ENCODE assay signal across 14 cellular contexts in genomic region chrX:116961872-116962582, GRCh38.
DNase-seq lines count a peak whose midpoint lies in the region; ATAC-seq, FAIRE-seq and TF ChIP-seq lines count a peak whose summit lies in the region.
"Had no signal": no experiment of that assay in that cellular context is flagged by ENCODE, and none has a peak within 500 bp of the region (broad histone marks: within the 10 kb centered on the region; RNA-seq: fewer than 3 reads in every experiment).

No MANE protein-coding gene starts in this region.

- no peak overlapping the region for H2BK15ac ChIP-seq in mesendoderm (replicated peaks; ENCODE audit: low read depth)

- H3K27me3 Mint-ChIP-seq in WTC11 (ENCODE audit: low read depth): no peaks in the 10 kb centered on the region; the same call in 1 of the 2 replicates

- no peaks in the 10 kb centered on the region for H3K36me3 Mint-ChIP-seq in WTC11

- H3K4me1 ChIP-seq in HUES6 (ENCODE audit: control insufficient read depth, insufficient read depth, low read length): peaks cover 12% of the 10 kb centered on the region
- H3K4me1 ChIP-seq in mesendoderm (ENCODE audit: control insufficient read depth, low read depth, low read length): no peaks in the 10 kb centered on the region

- no peak overlapping the region for H2AK5ac ChIP-seq in mesendoderm (ENCODE audit: low read length)

- H3K36me3 ChIP-seq in HUES6 (ENCODE audit: control insufficient read depth, insufficient read depth, low read length): no peaks in the 10 kb centered on the region
- H3K36me3 ChIP-seq in mesendoderm (ENCODE audit: control insufficient read depth, insufficient read depth, low read length): no peaks in the 10 kb centered on the region
- H3K36me3 ChIP-seq: cardiac muscle cell, ovary had no signal

- H3K27ac ChIP-seq in HUES6 (ENCODE audit: low read depth, low read length) (peak overlapping the region; percentile 56; the same call in 1 of the 2 replicates), mesendoderm (ENCODE audit: low read depth, low read length) (no peak overlapping the region)
- H3K27ac ChIP-seq: cardiac muscle cell, ovary had no signal

- no peaks in the 10 kb centered on the region for H3K9me3 Mint-ChIP-seq in WTC11

- no peaks in the 10 kb centered on the region for H3K79me2 ChIP-seq in mesendoderm (ENCODE audit: control insufficient read depth, insufficient read depth, low read length)

- no peak overlapping the region for H2BK5ac ChIP-seq in mesendoderm (ENCODE audit: low read length)

- no peak overlapping the region for H3K4me2 ChIP-seq in mesendoderm (ENCODE audit: low read length)

- peak; percentile 0 for DNase-seq in EL
- DNase-seq in WTC11 (ENCODE audit: low spot score): peak; percentile 16
- DNase-seq in mesendoderm: peak; percentile 42
- no peak for DNase-seq in head of caudate nucleus
- no peak for DNase-seq in GM12892 (ENCODE audit: insufficient read length)
- DNase-seq in effector CD8-positive, alpha-beta T cell (lab: John Stamatoyannopoulos, UW): no peak
- DNase-seq in NOMO-1 (lab: John Stamatoyannopoulos, UW; ENCODE audit: unreplicated experiment in 2 of 2): no peak
- DNase-seq: left cardiac atrium; ovary; stimulated activated CD4-positive, alpha-beta T cell treated with anti-CD3 and anti-CD28 coated beads, Interleukin-2, amount 100 ng/mL, for 48 hours had no signal

- no peak for FAIRE-seq in GM12892 (lab: Jason Lieb, UNC)
- FAIRE-seq: RCC 7860 had no signal

- H3K4me3 Mint-ChIP-seq in WTC11: no peak overlapping the region

- H2BK120ac ChIP-seq in mesendoderm (ENCODE audit: low read depth, low read length): no peak overlapping the region

- CTCF ChIA-PET in WTC11 (lab: Charles Lee): interaction anchor here (0.7 to 1.2 kb wide), 6 partner anchors 12 to 1267 kb away, joined by 3 to 5 read pairs (median 4); no protein-coding TSS in a partner anchor

- H3K79me1 ChIP-seq in mesendoderm (ENCODE audit: low read length): no peaks in the 10 kb centered on the region

- intact Hi-C loops in head of caudate nucleus (cut with DNase I): no loop called here

- no peak for TF ChIP-seq CTCF in WTC11 (IDR thresholded peaks at IDR 0.05)

- TF ChIP-seq POLR2A in GM12892 (IDR thresholded peaks at IDR 0.05; ENCODE audit: low read depth, low read length): no peak

- H4K8ac ChIP-seq in mesendoderm (ENCODE audit: low read depth, low read length): no peak overlapping the region

- H3K23ac ChIP-seq in mesendoderm (ENCODE audit: low read length): no peak overlapping the region

- no peak overlapping the region for H3K56ac ChIP-seq in mesendoderm (ENCODE audit: low read length)

- H3K4me1 Mint-ChIP-seq in WTC11: peaks cover 4% of the 10 kb centered on the region; the same call in 1 of the 2 replicates

- H3K9ac ChIP-seq in HUES6 (ENCODE audit: low read length) (no peak overlapping the region), mesendoderm (ENCODE audit: low read length) (no peak overlapping the region)

- ATAC-seq in WTC11: peak; percentile 75
- ATAC-seq: activated CD4-positive, CD25-positive, alpha-beta regulatory T cell treated with anti-CD3 and anti-CD28 coated beads, Interleukin-2, amount 50 U/mL, for 24 hours; left cardiac atrium had no signal

- no peak overlapping the region; the same call in 1 of the 2 replicates for H3K4me3 ChIP-seq in HUES6 (ENCODE audit: low read depth, low read length)
- no peak overlapping the region for H3K4me3 ChIP-seq in mesendoderm (ENCODE audit: low read length)
- H3K4me3 ChIP-seq: cardiac muscle cell, ovary had no signal

- H4K5ac ChIP-seq in mesendoderm (ENCODE audit: low read length): no peak overlapping the region

- H3K4ac ChIP-seq in mesendoderm (ENCODE audit: low read depth, low read length): peak overlapping the region; percentile 0

- no peaks in the 10 kb centered on the region for H3K9me3 ChIP-seq in HUES6 (ENCODE audit: control insufficient read depth, insufficient read depth, low read depth, low read length)
- H3K9me3 ChIP-seq: ovary had no signal

- POLR2A ChIA-PET in WTC11 (lab: Charles Lee): interaction anchor here (0.7 kb wide), 1 partner anchor 29 kb away, joined by 3 read pairs; no protein-coding TSS in a partner anchor

- H3K27me3 ChIP-seq in HUES6 (ENCODE audit: control insufficient read depth, insufficient read depth, low read length) (peaks cover 3% of the 10 kb centered on the region; the same call in 1 of the 2 replicates), mesendoderm (ENCODE audit: insufficient read depth, low read length, poor library complexity) (no peaks in the 10 kb centered on the region)
- H3K27me3 ChIP-seq: cardiac muscle cell, ovary had no signal

- no peak overlapping the region for H3K18ac ChIP-seq in mesendoderm (ENCODE audit: low read length)

- H3K27ac Mint-ChIP-seq in WTC11: no peak overlapping the region

- WGBS in mesendoderm (ENCODE audit: extremely low coverage, insufficient coverage, low lambda C conversion rate): no CpG with 5 or more reads among the region's 7 CpGs

TF ChIP-seq in WTC11, 78 proteins besides CTCF, POLR2A, EP300 and RAD21:
- TF ChIP-seq GTF2I (CRISPR knock-in tag; conservative IDR thresholded peaks at IDR 0.05) (no peak), ZBTB21 (CRISPR knock-in tag; IDR thresholded peaks at IDR 0.05; ENCODE audit: borderline replicate concordance) (no peak), TCF7 (CRISPR knock-in tag; IDR thresholded peaks at IDR 0.05; ENCODE audit: low read depth) (no peak), NFYB (CRISPR knock-in tag; conservative IDR thresholded peaks at IDR 0.05; ENCODE audit: low read depth) (no peak)

Comparison
In these comparisons a context has a peak if more than half of its experiments do, and no peak if none do; other contexts are left out.
1. DNase-seq: peak in EL (single experiment), WTC11 (single experiment) and mesendoderm (single experiment); none in head of caudate nucleus (0 of 42), GM12892 (single experiment), effector CD8-positive, alpha-beta T cell (single experiment) and NOMO-1 (0 of 2).